ENCODE assay signal across 13 cellular contexts in the genomic region with DNA sequence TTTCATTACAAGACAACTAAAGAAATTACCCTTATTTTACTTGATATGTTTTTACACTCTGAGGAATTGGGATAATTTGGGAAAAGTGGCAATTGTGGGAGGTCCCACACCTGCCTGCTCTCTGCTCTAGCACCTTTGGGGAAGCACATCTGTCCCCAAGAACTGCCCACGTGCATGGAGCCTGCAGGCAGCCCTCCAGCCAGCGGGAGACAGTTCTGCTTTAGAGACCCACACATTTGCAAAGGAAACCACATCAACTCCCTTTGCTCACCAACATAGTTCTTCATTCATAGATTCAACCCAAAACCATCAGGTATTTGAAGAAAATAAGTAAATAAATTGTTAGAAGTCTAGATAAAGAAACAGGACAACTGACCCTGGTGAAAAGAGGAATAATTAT.
DNase-seq lines count a peak whose midpoint lies in the region; ATAC-seq, FAIRE-seq and TF ChIP-seq lines count a peak whose summit lies in the region.
"Had no signal": no experiment of that assay in that cellular context is flagged by ENCODE, and none has a peak within 500 bp of the region (broad histone marks: within the 10 kb centered on the region; RNA-seq: fewer than 3 reads in every experiment).

No MANE protein-coding gene starts in this region.

- CTCF ChIA-PET in PC-9 (lab: Charles Lee): no interaction called here

- no peak for TF ChIP-seq POLR2A in GM12892 (IDR thresholded peaks at IDR 0.05; ENCODE audit: low read depth, low read length)

- no peaks in the 10 kb centered on the region for H3K79me2 ChIP-seq in PC-9 (ENCODE audit: low read depth)

- H3F3A ChIP-seq in PC-9 (ENCODE audit: insufficient read depth, low read depth): no peaks in the 10 kb centered on the region

- no peaks in the 10 kb centered on the region for H3K4me1 ChIP-seq in PC-9 (replicated peaks; ENCODE audit: insufficient read depth)

- H3K27ac ChIP-seq in PC-9: no peak overlapping the region

- H3K36me3 Mint-ChIP-seq in type B pancreatic cell: no peaks in the 10 kb centered on the region

- intact Hi-C loops in PC-9 (cut with micrococcal nuclease; ENCODE audit: unreplicated experiment): no loop called here

- POLR2A ChIA-PET in PC-9 (lab: Charles Lee; ENCODE audit: unreplicated experiment): no interaction called here

- H3K9me2 ChIP-seq in PC-9 (ENCODE audit: insufficient read depth): no peaks in the 10 kb centered on the region

- BruUV-seq in PC-9 (replicated peaks; lab: Mats Ljungman, UMichigan): no TSS peak

- DNase-seq in GM12892 (ENCODE audit: insufficient read length) (no peak), ecto neural progenitor cell (ENCODE audit: low spot score) (peak; percentile 26), PC-9 (no peak), type B pancreatic cell (ENCODE audit: extremely low spot score, unreplicated experiment) (no peak)
- DNase-seq in stimulated activated naive CD4-positive, alpha-beta T cell treated with Interleukin-2 at 50 U/mL for 16 hours (lab: John Stamatoyannopoulos, UW): no peak
- DNase-seq: activated CD4-positive, alpha-beta T cell treated with anti-CD3 and anti-CD28 coated beads for 4 hours; activated naive CD4-positive, alpha-beta T cell treated with anti-CD3 and anti-CD28 coated beads for 36 hours; NCI-H2227 treated with DMSO at 0.1 percent for 48 hours; stimulated activated CD4-positive, alpha-beta T cell treated with anti-CD3 and anti-CD28 coated beads, Interleukin-1b, Interleukin-23, amount 100 ng/mL, for 48 hours had no signal

- ATAC-seq in GM21381 (IDR thresholded peaks at IDR 0.05; ENCODE audit: unreplicated experiment): peak; percentile 70
- peak; percentile 58 for ATAC-seq in HG03196 (IDR thresholded peaks at IDR 0.05; ENCODE audit: unreplicated experiment)
- ATAC-seq in SK-N-SH treated with all-trans-retinoic acid at 6 μM for 48 hours: no peak

- TF ChIP-seq CTCF in PC-9 (conservative IDR thresholded peaks at IDR 0.05) (no peak), type B pancreatic cell (conservative IDR thresholded peaks at IDR 0.05) (no peak)

- H3K4me3 ChIP-seq in PC-9: no peak overlapping the region

- H3K4me2 ChIP-seq in PC-9: no peak overlapping the region

- H4K20me1 ChIP-seq in PC-9 (ENCODE audit: insufficient read depth): no peaks in the 10 kb centered on the region

- peak; percentile 5 for FAIRE-seq in GM12892 (lab: Jason Lieb, UNC)
- FAIRE-seq: H1 had no signal

- no peaks in the 10 kb centered on the region for H3K9me3 ChIP-seq in PC-9 (ENCODE audit: insufficient read depth, low read depth)

- H3K27me3 Mint-ChIP-seq in type B pancreatic cell: no peaks in the 10 kb centered on the region

- H2AFZ ChIP-seq in PC-9: no peak overlapping the region

- H3K27me3 ChIP-seq in PC-9 (ENCODE audit: insufficient read depth, low read depth): peaks cover 72% of the 10 kb centered on the region

- H3K4me1 Mint-ChIP-seq in type B pancreatic cell (ENCODE audit: unreplicated experiment): peaks cover 12% of the 10 kb centered on the region

- no peak overlapping the region for H3K27ac Mint-ChIP-seq in type B pancreatic cell
- H3K27ac Mint-ChIP-seq: activated naive CD4-positive, alpha-beta T cell treated with anti-CD3 and anti-CD28 coated beads for 36 hours had no signal

- H3K36me3 ChIP-seq in PC-9 (ENCODE audit: low read depth): no peaks in the 10 kb centered on the region

- no peak overlapping the region for H3K4me3 Mint-ChIP-seq in type B pancreatic cell
- H3K4me3 Mint-ChIP-seq: activated naive CD4-positive, alpha-beta T cell treated with anti-CD3 and anti-CD28 coated beads for 36 hours had no signal

- no peaks in the 10 kb centered on the region for H3K9me3 Mint-ChIP-seq in type B pancreatic cell
- H3K9me3 Mint-ChIP-seq: activated naive CD4-positive, alpha-beta T cell treated with anti-CD3 and anti-CD28 coated beads for 36 hours had no signal

TF ChIP-seq in SK-N-SH treated with all-trans-retinoic acid at 6 μM for 48 hours, 23 proteins besides CTCF, POLR2A, EP300 and RAD21:
- TF ChIP-seq, protein P1, sequence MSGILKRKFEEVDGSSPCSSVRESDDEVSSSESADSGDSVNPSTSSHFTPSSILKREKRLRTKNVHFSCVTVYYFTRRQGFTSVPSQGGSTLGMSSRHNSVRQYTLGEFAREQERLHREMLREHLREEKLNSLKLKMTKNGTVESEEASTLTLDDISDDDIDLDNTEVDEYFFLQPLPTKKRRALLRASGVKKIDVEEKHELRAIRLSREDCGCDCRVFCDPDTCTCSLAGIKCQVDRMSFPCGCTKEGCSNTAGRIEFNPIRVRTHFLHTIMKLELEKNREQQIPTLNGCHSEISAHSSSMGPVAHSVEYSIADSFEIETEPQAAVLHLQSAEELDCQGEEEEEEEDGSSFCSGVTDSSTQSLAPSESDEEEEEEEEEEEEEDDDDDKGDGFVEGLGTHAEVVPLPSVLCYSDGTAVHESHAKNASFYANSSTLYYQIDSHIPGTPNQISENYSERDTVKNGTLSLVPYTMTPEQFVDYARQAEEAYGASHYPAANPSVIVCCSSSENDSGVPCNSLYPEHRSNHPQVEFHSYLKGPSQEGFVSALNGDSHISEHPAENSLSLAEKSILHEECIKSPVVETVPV (CRISPR knock-in tag; IDR thresholded peaks at IDR 0.05): no peak
- TF ChIP-seq ZNF8 (CRISPR knock-in tag; IDR thresholded peaks at IDR 0.05) (no peak), TSHZ2 (CRISPR knock-in tag; IDR thresholded peaks at IDR 0.05) (no peak), TCF4 (CRISPR knock-in tag; IDR thresholded peaks at IDR 0.05; ENCODE audit: borderline replicate concordance) (no peak), ZFP30 (CRISPR knock-in tag; IDR thresholded peaks at IDR 0.05) (no peak), BACH2 (CRISPR knock-in tag; IDR thresholded peaks at IDR 0.05; ENCODE audit: borderline replicate concordance) (no peak), CSDC2 (CRISPR knock-in tag; IDR thresholded peaks at IDR 0.05) (no peak), TOX (CRISPR knock-in tag; IDR thresholded peaks at IDR 0.05; ENCODE audit: borderline replicate concordance) (no peak), ARNTL (CRISPR knock-in tag; IDR thresholded peaks at IDR 0.05; ENCODE audit: borderline replicate concordance, low read depth) (no peak), SNAI2 (CRISPR knock-in tag; IDR thresholded peaks at IDR 0.05) (no peak), PATZ1 (CRISPR knock-in tag; IDR thresholded peaks at IDR 0.05; ENCODE audit: borderline replicate concordance) (no peak), RARB (CRISPR knock-in tag; IDR thresholded peaks at IDR 0.05) (no peak), ISL1 (CRISPR knock-in tag; IDR thresholded peaks at IDR 0.05) (no peak), ZFP3 (CRISPR knock-in tag; IDR thresholded peaks at IDR 0.05) (no peak), ZC3H10 (CRISPR knock-in tag; IDR thresholded peaks at IDR 0.05) (no peak), PPARA (CRISPR knock-in tag; IDR thresholded peaks at IDR 0.05; ENCODE audit: borderline replicate concordance) (no peak)
- TF ChIP-seq, protein P2, sequence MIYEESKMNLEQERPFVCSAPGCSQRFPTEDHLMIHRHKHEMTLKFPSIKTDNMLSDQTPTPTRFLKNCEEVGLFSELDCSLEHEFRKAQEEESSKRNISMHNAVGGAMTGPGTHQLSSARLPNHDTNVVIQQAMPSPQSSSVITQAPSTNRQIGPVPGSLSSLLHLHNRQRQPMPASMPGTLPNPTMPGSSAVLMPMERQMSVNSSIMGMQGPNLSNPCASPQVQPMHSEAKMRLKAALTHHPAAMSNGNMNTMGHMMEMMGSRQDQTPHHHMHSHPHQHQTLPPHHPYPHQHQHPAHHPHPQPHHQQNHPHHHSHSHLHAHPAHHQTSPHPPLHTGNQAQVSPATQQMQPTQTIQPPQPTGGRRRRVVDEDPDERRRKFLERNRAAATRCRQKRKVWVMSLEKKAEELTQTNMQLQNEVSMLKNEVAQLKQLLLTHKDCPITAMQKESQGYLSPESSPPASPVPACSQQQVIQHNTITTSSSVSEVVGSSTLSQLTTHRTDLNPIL (CRISPR knock-in tag; IDR thresholded peaks at IDR 0.05; ENCODE audit: low read depth): no peak
